ENCODE assay signal across 8 cellular contexts in genomic region chr14:50560929-50561280, GRCh38. TPM values are rescaled to one million over a fixed set of nuclear protein-coding genes. Genes with fewer than 3 reads are reported as not detected.
DNase-seq lines count a peak whose midpoint lies in the region; ATAC-seq and FAIRE-seq lines count a peak whose summit lies in the region.

No MANE protein-coding gene starts in this region.

- POLR2A ChIA-PET in naive thymus-derived CD4-positive, alpha-beta T cell (lab: Charles Lee) = no interaction called here

- peaks cover 6 to 25% (median 20%) of the 10 kb centered on the region in 10 experiments; a peak in 19 of 20 replicates for H3K4me1 ChIP-seq in BLaER1 treated with 17β-estradiol and CSF1 and Interleukin-3, amounts not matched to agents 10 nM and 100 nM
- H3K4me1 ChIP-seq in naive thymus-derived CD4-positive, alpha-beta T cell (ENCODE audit: control insufficient read depth in 2 of 2, insufficient read depth in 2 of 2, low read length in 2 of 2) = peaks cover 3 to 5% of the 10 kb centered on the region in 2 donors

- FAIRE-seq in RCC 7860 (lab: Jason Lieb, UNC) = no peak

- peak overlapping the region in 8 of 11 experiments; percentile 1 to 57 (median 37); a peak in 11 of 22 replicates for H3K27ac ChIP-seq in BLaER1 treated with 17β-estradiol and CSF1 and Interleukin-3, amounts not matched to agents 10 nM and 100 nM
- H3K27ac ChIP-seq in naive thymus-derived CD4-positive, alpha-beta T cell (ENCODE audit: low read depth, low read length) = no peak overlapping the region

- peaks cover 6 to 20% (median 12%) of the 10 kb centered on the region in 7 donors for H3K4me1 Mint-ChIP-seq in naive thymus-derived CD4-positive, alpha-beta T cell

- no peaks in the 10 kb centered on the region for H3K9me3 ChIP-seq in BLaER1 treated with 17β-estradiol and CSF1 and Interleukin-3, amounts not matched to agents 10 nM and 100 nM (replicated peaks in 1 of 11)
- H3K9me3 ChIP-seq in naive thymus-derived CD4-positive, alpha-beta T cell (ENCODE audit: control insufficient read depth in 2 of 3, low read length in 3 of 3) = no peaks in the 10 kb centered on the region

- peaks cover 12 to 40% (median 26%) of the 10 kb centered on the region in 11 experiments for H3K27me3 ChIP-seq in BLaER1 treated with 17β-estradiol and CSF1 and Interleukin-3, amounts not matched to agents 10 nM and 100 nM
- H3K27me3 ChIP-seq in naive thymus-derived CD4-positive, alpha-beta T cell (ENCODE audit: control insufficient read depth in 2 of 2, insufficient read depth in 2 of 2, low read length in 2 of 2) = peaks cover 11 to 25% of the 10 kb centered on the region in 2 donors

- H3K27me3 Mint-ChIP-seq in naive thymus-derived CD4-positive, alpha-beta T cell = peaks cover 41 to 68% (median 46%) of the 10 kb centered on the region in 5 donors

- peaks cover 0 to 3% (median 0%) of the 10 kb centered on the region in 5 donors for H3K36me3 Mint-ChIP-seq in naive thymus-derived CD4-positive, alpha-beta T cell

- peaks cover 0 to 8% (median 0%) of the 10 kb centered on the region in 11 experiments; a peak in 5 of 22 replicates for H4K20me1 ChIP-seq in BLaER1 treated with 17β-estradiol and CSF1 and Interleukin-3, amounts not matched to agents 10 nM and 100 nM

- H3K27ac Mint-ChIP-seq in naive thymus-derived CD4-positive, alpha-beta T cell = no peak overlapping the region

- ATAC-seq in HG02759 (IDR thresholded peaks at IDR 0.05; ENCODE audit: unreplicated experiment) = peak; percentile 15
- ATAC-seq in naive thymus-derived CD4-positive, alpha-beta T cell = peak; percentile 66

- H3K4me2 ChIP-seq in BLaER1 treated with 17β-estradiol and CSF1 and Interleukin-3, amounts not matched to agents 10 nM and 100 nM = peak overlapping the region; percentile 92 to 99 (median 97)

- H3K4me3 Mint-ChIP-seq in naive thymus-derived CD4-positive, alpha-beta T cell = peak overlapping the region; percentile 73 to 89 (median 82)

- H3K9ac ChIP-seq in BLaER1 treated with 17β-estradiol and CSF1 and Interleukin-3, amounts not matched to agents 10 nM and 100 nM = peak overlapping the region; percentile 46 to 70 (median 61); a peak in 20 of 22 replicates

- peaks cover 0 to 5% (median 0%) of the 10 kb centered on the region in 11 donors for H3K9me3 Mint-ChIP-seq in naive thymus-derived CD4-positive, alpha-beta T cell

- peak overlapping the region; percentile 61 to 79 (median 68) for H3K4me3 ChIP-seq in BLaER1 treated with 17β-estradiol and CSF1 and Interleukin-3, amounts not matched to agents 10 nM and 100 nM
- H3K4me3 ChIP-seq in naive thymus-derived CD4-positive, alpha-beta T cell (ENCODE audit: low read length) = peak overlapping the region; percentile 63

- CTCF ChIA-PET in naive thymus-derived CD4-positive, alpha-beta T cell (lab: Charles Lee) = no interaction called here

- DNase-seq in NOMO-1 (lab: John Stamatoyannopoulos, UW; ENCODE audit: unreplicated experiment in 2 of 2) = peak; percentile 78 to 82
- peak; percentile 11 for DNase-seq in activated T-helper 1 cell treated with Interleukin-2 at 50 U/mL for 16 hours (ENCODE audit: low read depth)
- DNase-seq in fibroblast of peridontal ligament (ENCODE audit: extremely low read depth) = peak; percentile 65
- peak in 7 of 9 donors; percentile 5 to 65 (median 12) for DNase-seq in naive thymus-derived CD4-positive, alpha-beta T cell
- DNase-seq in stimulated activated naive CD4-positive, alpha-beta T cell treated with Interleukin-2 at 50 U/mL for 16 hours (lab: John Stamatoyannopoulos, UW) = peak; percentile 66
- no peak for DNase-seq in RCC 7860 (ENCODE audit: low spot score)

- H3K36me3 ChIP-seq in BLaER1 treated with 17β-estradiol and CSF1 and Interleukin-3, amounts not matched to agents 10 nM and 100 nM = no peaks in the 10 kb centered on the region
- no peaks in the 10 kb centered on the region for H3K36me3 ChIP-seq in naive thymus-derived CD4-positive, alpha-beta T cell (ENCODE audit: control insufficient read depth in 2 of 3, insufficient read depth in 3 of 3, low read length in 3 of 3)

- intact Hi-C loops in naive thymus-derived CD4-positive, alpha-beta T cell (cut with micrococcal nuclease) = no loop called here

RNA-seq across cellular contexts. Expression of gene ATL1, which starts 1.0 kb away (rescaled TPM):
- total RNA-seq in naive thymus-derived CD4-positive, alpha-beta T cell = 1 to 10 TPM; 1.4 to 4.2 (median 2.2) TPM
- polyA plus RNA-seq in naive thymus-derived CD4-positive, alpha-beta T cell = 1 to 10 TPM; 3.8 to 4.1 TPM

RNA-seq across cellular contexts. Expression of gene MAP4K5, which starts 28.5 kb away (rescaled TPM):
- total RNA-seq in naive thymus-derived CD4-positive, alpha-beta T cell = 10 to 100 TPM; 30.0 to 47.5 (median 35.1) TPM
- polyA plus RNA-seq in naive thymus-derived CD4-positive, alpha-beta T cell = 10 to 100 TPM; 15.4 to 26.8 TPM
